In the genomic region with DNA sequence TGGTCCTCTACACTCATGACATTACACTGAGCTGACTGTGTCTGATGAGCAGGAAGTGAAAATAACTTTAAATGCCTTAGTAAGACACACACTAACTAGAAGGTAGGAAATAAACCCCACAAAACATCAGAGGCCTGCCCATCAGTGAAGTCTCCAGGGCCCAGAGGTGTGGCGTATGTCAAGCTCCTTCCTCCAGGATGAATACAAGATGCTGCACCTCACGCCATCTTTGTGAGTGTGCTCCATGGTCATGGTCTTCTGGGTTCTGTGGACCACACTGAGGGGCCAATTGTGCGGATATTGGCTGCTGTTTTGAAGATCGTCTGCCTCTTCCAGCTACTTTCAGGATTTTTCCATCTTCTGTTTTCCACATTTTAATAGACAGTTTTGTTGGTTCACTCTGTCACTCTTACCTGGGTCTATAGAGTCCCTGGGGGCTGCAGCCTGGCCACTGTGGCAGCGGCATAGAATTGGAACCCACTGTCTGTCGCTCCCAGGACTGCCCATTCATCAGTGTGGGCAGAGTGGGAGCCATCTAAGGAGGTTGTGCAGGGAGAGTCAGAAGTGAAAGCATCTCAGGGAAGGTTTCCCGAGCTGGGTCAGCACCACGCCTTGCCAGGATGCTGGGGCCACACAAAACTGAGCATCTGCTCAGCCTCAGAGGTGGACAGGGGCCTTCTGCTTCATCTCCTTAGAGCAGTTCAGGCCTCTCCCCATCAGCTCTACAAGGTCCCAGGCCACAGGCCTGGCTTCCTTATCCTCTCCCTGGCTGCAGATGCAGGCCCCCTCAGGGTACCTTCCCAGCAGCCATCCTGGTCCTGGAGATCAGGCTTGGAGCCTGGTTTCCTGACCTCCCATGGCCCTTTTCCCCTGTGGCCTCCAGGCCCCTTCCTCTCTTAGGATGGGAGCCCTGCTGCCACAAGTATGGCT, we compare ENCODE assay signal across 30 cellular contexts. TPM values are rescaled to one million over a fixed set of nuclear protein-coding genes. Genes with fewer than 3 reads are reported as not detected.
"Had no signal": no experiment of that assay in that cellular context is flagged by ENCODE, and none has a peak within 500 bp of the region (broad histone marks: within the 10 kb centered on the region; RNA-seq: fewer than 3 reads in every experiment).

No MANE protein-coding gene starts in this region.

- H3K36me3 ChIP-seq: adrenal gland, Peyer's patch, SJCRH30 had no signal

- H3K27me3 ChIP-seq: adrenal gland, Peyer's patch, SJCRH30 had no signal

- ATAC-seq: activated T-cell treated with anti-CD3 and anti-CD28 coated beads, Interleukin-2, amount 50 U/mL, for 72 hours had no signal

- DNase-seq: activated CD4-positive, alpha-beta memory T cell treated with anti-CD3 and anti-CD28 coated beads, Interleukin-2, amount 10 ng/mL, durations not matched to agents 7 days and 5 days; activated CD4-positive, alpha-beta T cell treated with anti-CD3 and anti-CD28 coated beads, Interleukin-2, amount 50 U/mL, for 1 hour; activated CD4-positive, CD25-positive, alpha-beta regulatory T cell; activated gamma-delta T cell treated with Interleukin-2 at 50 U/mL for 16 hours; activated naive CD4-positive, alpha-beta T cell treated with anti-CD3 and anti-CD28 coated beads, Interleukin-2, amount 10 ng/mL, durations not matched to agents 7 days and 5 days; activated naive CD8-positive, alpha-beta T cell treated with anti-CD3 and anti-CD28 coated beads for 36 hours; activated T-cell treated with anti-CD3 and anti-CD28 coated beads, Interleukin-2, amount 50 U/mL, for 72 hours; anterior cingulate cortex; caudate nucleus; KBM-7; NCI-H1048; NCI-H146; NCI-H1930; NCI-H2171; NCI-H226; NCI-H510A treated with DMSO at 0.1 percent for 48 hours; NCI-H69; Peyer's patch; Right ventricle myocardium superior; SJCRH30; SK-N-SH; T-helper 1 cell had no signal

- H3K27me3 Mint-ChIP-seq: activated naive CD8-positive, alpha-beta T cell treated with anti-CD3 and anti-CD28 coated beads for 36 hours had no signal

- H3K4me3 Mint-ChIP-seq: activated CD4-positive, alpha-beta memory T cell treated with anti-CD3 and anti-CD28 coated beads, Interleukin-2, amount 10 ng/mL, durations not matched to agents 7 days and 5 days; activated naive CD4-positive, alpha-beta T cell treated with anti-CD3 and anti-CD28 coated beads, Interleukin-2, amount 10 ng/mL, durations not matched to agents 7 days and 5 days; activated naive CD8-positive, alpha-beta T cell treated with anti-CD3 and anti-CD28 coated beads for 36 hours; activated T-cell treated with anti-CD3 and anti-CD28 coated beads, Interleukin-2, amount 50 U/mL, for 72 hours had no signal

- H3K27ac Mint-ChIP-seq: activated CD4-positive, alpha-beta memory T cell treated with anti-CD3 and anti-CD28 coated beads, Interleukin-2, amount 10 ng/mL, durations not matched to agents 7 days and 5 days; activated naive CD4-positive, alpha-beta T cell treated with anti-CD3 and anti-CD28 coated beads, Interleukin-2, amount 10 ng/mL, durations not matched to agents 7 days and 5 days; activated naive CD8-positive, alpha-beta T cell treated with anti-CD3 and anti-CD28 coated beads for 36 hours; activated T-cell treated with anti-CD3 and anti-CD28 coated beads, Interleukin-2, amount 50 U/mL, for 72 hours; activated T-helper 2 cell treated with anti-CD3 and anti-CD28 coated beads, Interferon-gamma antibody, Interleukin-2, Interleukin-4, amounts not matched to agents 10 μg/mL and 5 μg/mL and 100 μg/mL, durations not matched to agents 14 hours and 24 hours and 36 hours had no signal

- H3K4me1 ChIP-seq: adrenal gland, Peyer's patch, SJCRH30 had no signal

- H3K4me3 ChIP-seq: adrenal gland, Peyer's patch, SJCRH30 had no signal

- H3K36me3 Mint-ChIP-seq: activated naive CD4-positive, alpha-beta T cell treated with anti-CD3 and anti-CD28 coated beads, Interleukin-2, amount 10 ng/mL, durations not matched to agents 7 days and 5 days; activated naive CD8-positive, alpha-beta T cell treated with anti-CD3 and anti-CD28 coated beads for 36 hours had no signal

- H3K9me3 ChIP-seq: adrenal gland, SJCRH30, SK-N-SH had no signal

- H3K27ac ChIP-seq: adrenal gland, Peyer's patch, RWPE1, SJCRH30, VCaP had no signal

- H3K4me1 Mint-ChIP-seq: activated CD4-positive, alpha-beta memory T cell treated with anti-CD3 and anti-CD28 coated beads, Interleukin-2, amount 10 ng/mL, durations not matched to agents 7 days and 5 days; activated naive CD4-positive, alpha-beta T cell treated with anti-CD3 and anti-CD28 coated beads, Interleukin-2, amount 10 ng/mL, durations not matched to agents 7 days and 5 days; activated naive CD8-positive, alpha-beta T cell treated with anti-CD3 and anti-CD28 coated beads for 36 hours had no signal

RNA-seq across cellular contexts. Expression of a gene that starts 57.5 kb away (rescaled TPM):
- total RNA-seq: activated CD4-positive, alpha-beta memory T cell treated with anti-CD3 and anti-CD28 coated beads, Interleukin-2, amount 10 ng/mL, durations not matched to agents 7 days and 5 days; activated naive CD8-positive, alpha-beta T cell treated with anti-CD3 and anti-CD28 coated beads for 36 hours; activated T-cell treated with anti-CD3 and anti-CD28 coated beads, Interleukin-2, amount 50 U/mL, for 72 hours; activated T-helper 2 cell treated with anti-CD3 and anti-CD28 coated beads, Interferon-gamma antibody, Interleukin-2, Interleukin-4, amounts not matched to agents 10 μg/mL and 5 μg/mL and 100 μg/mL, durations not matched to agents 14 hours and 24 hours and 36 hours; chondrocyte; LHCN-M2; M059J; SJCRH30; T-helper 2 cell treated with Interferon-gamma antibody and Interleukin-4, amounts not matched to agents 100 ng/mL and 5 ng/mL, for 36 hours had no signal
- polyA plus RNA-seq: SK-N-SH had no signal
